ENCODE assay signal across 10 cellular contexts in genomic region chr15:67106764-67107013, GRCh38. TPM values are rescaled to one million over a fixed set of nuclear protein-coding genes. Genes with fewer than 3 reads are reported as not detected.
DNase-seq lines count a peak whose midpoint lies in the region; ATAC-seq and TF ChIP-seq lines count a peak whose summit lies in the region.
"Had no signal": no experiment of that assay in that cellular context is flagged by ENCODE, and none has a peak within 500 bp of the region (broad histone marks: within the 10 kb centered on the region; RNA-seq: fewer than 3 reads in every experiment).

No MANE protein-coding gene starts in this region.

- no peak for TF ChIP-seq CTCF in thyroid gland (IDR thresholded peaks at IDR 0.05)

- H3K4me1 Mint-ChIP-seq in activated T-cell treated with anti-CD3 and anti-CD28 coated beads, Interleukin-2, amount 50 U/mL, for 4 hours (ENCODE audit: low read depth): peaks cover 38% of the 10 kb centered on the region

- no peak overlapping the region for H2BK5ac ChIP-seq in mesendoderm (ENCODE audit: low read length)

- H4K5ac ChIP-seq in mesendoderm (ENCODE audit: low read length): no peak overlapping the region

- H3K23ac ChIP-seq in mesendoderm (ENCODE audit: low read length): no peak overlapping the region

- peak overlapping the region; percentile 31 for H3K4me3 Mint-ChIP-seq in activated T-cell treated with anti-CD3 and anti-CD28 coated beads, Interleukin-2, amount 50 U/mL, for 4 hours
- H3K4me3 Mint-ChIP-seq: GM23338 had no signal

- no peak for TF ChIP-seq POLR2A in thyroid gland (IDR thresholded peaks at IDR 0.05)

- H3K4me3 ChIP-seq in adipocyte (ENCODE audit: low read length) (no peak overlapping the region), mesendoderm (ENCODE audit: low read length) (no peak overlapping the region), thyroid gland (replicated peaks in 1 of 3) (no peak overlapping the region)
- H3K4me3 ChIP-seq: GM23338 had no signal

- H3K79me2 ChIP-seq in mesendoderm (ENCODE audit: control insufficient read depth, insufficient read depth, low read length): peaks cover 13% of the 10 kb centered on the region

- DNase-seq in activated T-cell treated with anti-CD3 and anti-CD28 coated beads, Interleukin-2, amount 50 U/mL, for 4 hours: no peak
- DNase-seq in activated T-cell treated with anti-CD3 and anti-CD28 coated beads, Interleukin-2, amount 50 U/mL, for 1 hour: no peak
- DNase-seq in adipocyte (ENCODE audit: low read depth): no peak
- DNase-seq in mesendoderm: peak; percentile 89
- no peak for DNase-seq in thyroid gland
- DNase-seq in activated gamma-delta T cell treated with Interleukin-2 at 50 U/mL for 16 hours: no peak
- DNase-seq: NCI-H2107 had no signal

- peaks cover 19% of the 10 kb centered on the region for H3K79me1 ChIP-seq in mesendoderm (ENCODE audit: low read length)

- H3K9me3 Mint-ChIP-seq in activated T-cell treated with anti-CD3 and anti-CD28 coated beads, Interleukin-2, amount 50 U/mL, for 4 hours: no peaks in the 10 kb centered on the region

- H2BK15ac ChIP-seq in mesendoderm (replicated peaks; ENCODE audit: low read depth): no peak overlapping the region

- intact Hi-C loops in thyroid gland (cut with DNase I): no loop called here

- WGBS in mesendoderm (ENCODE audit: extremely low coverage, insufficient coverage, low lambda C conversion rate): no CpG with 5 or more reads among the region's 2 CpGs
- WGBS in thyroid gland, 2 donors: 25 to 28% methylated on average over 2 of the region's 2 CpGs

- H2AK5ac ChIP-seq in mesendoderm (ENCODE audit: low read length): no peak overlapping the region

- H3K4ac ChIP-seq in mesendoderm (ENCODE audit: low read depth, low read length): no peak overlapping the region

- H3K4me1 ChIP-seq in adipocyte (ENCODE audit: control insufficient read depth, insufficient read depth, low read length) (peaks cover 75% of the 10 kb centered on the region), mesendoderm (ENCODE audit: control insufficient read depth, low read depth, low read length) (peaks cover 28% of the 10 kb centered on the region), thyroid gland (peaks cover 79 to 91% of the 10 kb centered on the region in 2 donors)

- H3K18ac ChIP-seq in mesendoderm (ENCODE audit: low read length): no peak overlapping the region

- no peaks in the 10 kb centered on the region for H3K27me3 Mint-ChIP-seq in activated T-cell treated with anti-CD3 and anti-CD28 coated beads, Interleukin-2, amount 50 U/mL, for 4 hours (ENCODE audit: low read depth)

- no peak overlapping the region for H2BK120ac ChIP-seq in mesendoderm (ENCODE audit: low read depth, low read length)

- ATAC-seq in activated T-cell treated with anti-CD3 and anti-CD28 coated beads, Interleukin-2, amount 50 U/mL, for 4 hours: no peak
- ATAC-seq in GM21825 (IDR thresholded peaks at IDR 0.05; ENCODE audit: unreplicated experiment): no peak
- no peak for ATAC-seq in GM18868 (IDR thresholded peaks at IDR 0.05; ENCODE audit: unreplicated experiment)
- ATAC-seq: GM23338 had no signal

- H3K4me2 ChIP-seq in mesendoderm (ENCODE audit: low read length): no peak overlapping the region
- H3K4me2 ChIP-seq: GM23338 had no signal

- no peak overlapping the region for H3K56ac ChIP-seq in mesendoderm (ENCODE audit: low read length)

- no peak overlapping the region for H3K27ac ChIP-seq in mesendoderm (ENCODE audit: low read depth, low read length)
- H3K27ac ChIP-seq in thyroid gland: peak overlapping the region; percentile 56 to 77 (median 74)

- H3K9ac ChIP-seq in adipocyte (ENCODE audit: low read length) (peak overlapping the region; percentile 13), mesendoderm (ENCODE audit: low read length) (no peak overlapping the region)

- H3K36me3 Mint-ChIP-seq in activated T-cell treated with anti-CD3 and anti-CD28 coated beads, Interleukin-2, amount 50 U/mL, for 4 hours (ENCODE audit: insufficient read depth): peaks cover 3% of the 10 kb centered on the region

- H3K36me3 ChIP-seq in adipocyte (ENCODE audit: control insufficient read depth, insufficient read depth, low read length, severe bottlenecking) (no peaks in the 10 kb centered on the region), mesendoderm (ENCODE audit: control insufficient read depth, insufficient read depth, low read length) (no peaks in the 10 kb centered on the region), thyroid gland (no peaks in the 10 kb centered on the region)

- peaks cover 7% of the 10 kb centered on the region for H3K9me3 ChIP-seq in adipocyte (ENCODE audit: control insufficient read depth, low read length)
- no peaks in the 10 kb centered on the region for H3K9me3 ChIP-seq in thyroid gland

- no peaks in the 10 kb centered on the region for H3K27me3 ChIP-seq in adipocyte (replicated peaks; ENCODE audit: control insufficient read depth, insufficient read depth, low read length)
- no peaks in the 10 kb centered on the region for H3K27me3 ChIP-seq in mesendoderm (ENCODE audit: insufficient read depth, low read length, poor library complexity)
- no peaks in the 10 kb centered on the region for H3K27me3 ChIP-seq in thyroid gland

- no peak overlapping the region for H4K8ac ChIP-seq in mesendoderm (ENCODE audit: low read depth, low read length)

RNA-seq across cellular contexts. Expression of gene SMAD3, which starts 41.3 kb away (rescaled TPM):
- total RNA-seq in activated T-cell treated with anti-CD3 and anti-CD28 coated beads, Interleukin-2, amount 50 U/mL, for 4 hours: 10 to 100 TPM; 23.2 to 25.7 (median 24.4) TPM
- 17.4 TPM for polyA plus RNA-seq in mesendoderm (2013, experiment 1 of 2)
- polyA plus RNA-seq in mesendoderm (2013, experiment 2 of 2): 16.4 TPM
- total RNA-seq in thyroid gland: 10 to 100 TPM; 33.6 to 66.5 (median 47.3) TPM
